In genomic region chr2:98333922-98334321, GRCh38 we compare ENCODE assay signal across 1 cellular context.
TF ChIP-seq lines count a peak whose summit lies in the region.

No MANE protein-coding gene starts in this region.

TF ChIP-seq in GM23338, 12 proteins besides CTCF, POLR2A, EP300 and RAD21:
- no peak for TF ChIP-seq EZH2 (IDR thresholded peaks at IDR 0.05; ENCODE audit: low read depth, unreplicated experiment)
- TF ChIP-seq EZH2phosphoT487 (IDR thresholded peaks at IDR 0.05; ENCODE audit: unreplicated experiment), result no peak
- TF ChIP-seq CREB1 (CRISPR knock-in tag; IDR thresholded peaks at IDR 0.05; ENCODE audit: low read depth), result no peak
- no peak for TF ChIP-seq ETS1 (IDR thresholded peaks at IDR 0.05)
- no peak for TF ChIP-seq ZNF114 (CRISPR knock-in tag; IDR thresholded peaks at IDR 0.05)
- no peak for TF ChIP-seq ZNF331 (CRISPR knock-in tag; IDR thresholded peaks at IDR 0.05; ENCODE audit: low read depth)
- no peak for TF ChIP-seq REST (IDR thresholded peaks at IDR 0.05; ENCODE audit: unreplicated experiment)
